Comparison of ENCODE assay signal across 13 cellular contexts in genomic region chr15:85764649-85765277, GRCh38. TPM values are rescaled to one million over a fixed set of nuclear protein-coding genes. Genes with fewer than 3 reads are reported as not detected.
DNase-seq lines count a peak whose midpoint lies in the region; ATAC-seq and TF ChIP-seq lines count a peak whose summit lies in the region.
"Had no signal": no experiment of that assay in that cellular context is flagged by ENCODE, and none has a peak within 500 bp of the region (broad histone marks: within the 10 kb centered on the region; RNA-seq: fewer than 3 reads in every experiment).

No MANE protein-coding gene starts in this region.

- H3K4me3 Mint-ChIP-seq in nephron: no peak overlapping the region
- H3K4me3 Mint-ChIP-seq in natural killer cell treated with Interleukin-12 subunit alpha and Interleukin-12 subunit beta and Interleukin-15 and Interleukin-18, amount 100 ng/mL, for 72 hours: no peak overlapping the region
- H3K4me3 Mint-ChIP-seq: activated naive CD4-positive, alpha-beta T cell treated with anti-CD3 and anti-CD28 coated beads, Interleukin-2, amount 50 U/mL, for 24 hours had no signal

- no peak overlapping the region for H3K4me3 ChIP-seq in epithelial cell of esophagus (ENCODE audit: low read length)

- no peak for ATAC-seq in GM18873 (IDR thresholded peaks at IDR 0.05; ENCODE audit: low FRiP score, unreplicated experiment)
- no peak for ATAC-seq in natural killer cell treated with Interleukin-12 subunit alpha and Interleukin-12 subunit beta and Interleukin-15 and Interleukin-18, amount 100 ng/mL, for 72 hours
- ATAC-seq: HCT116 had no signal

- peaks cover 16% of the 10 kb centered on the region for H3K36me3 Mint-ChIP-seq in nephron (ENCODE audit: low read depth)
- H3K36me3 Mint-ChIP-seq in natural killer cell treated with Interleukin-12 subunit alpha and Interleukin-12 subunit beta and Interleukin-15 and Interleukin-18, amount 100 ng/mL, for 72 hours: no peaks in the 10 kb centered on the region

- H3K9me3 Mint-ChIP-seq in nephron: no peaks in the 10 kb centered on the region
- H3K9me3 Mint-ChIP-seq in natural killer cell treated with Interleukin-12 subunit alpha and Interleukin-12 subunit beta and Interleukin-15 and Interleukin-18, amount 100 ng/mL, for 72 hours: no peaks in the 10 kb centered on the region
- H3K9me3 Mint-ChIP-seq: activated naive CD4-positive, alpha-beta T cell treated with anti-CD3 and anti-CD28 coated beads, Interleukin-2, amount 50 U/mL, for 24 hours had no signal

- peak; percentile 65 for DNase-seq in AG20443 (ENCODE audit: low spot score)
- DNase-seq in LHCN-M2 (ENCODE audit: low read depth): peak; percentile 51
- peak; percentile 16 for DNase-seq in epithelial cell of esophagus (ENCODE audit: low read depth)
- no peak for DNase-seq in glomerular visceral epithelial cell (ENCODE audit: extremely low spot score)
- DNase-seq in hippocampal formation (lab: John Stamatoyannopoulos, UW): no peak
- DNase-seq in natural killer cell treated with Interleukin-12 subunit alpha and Interleukin-12 subunit beta and Interleukin-15 and Interleukin-18, amount 100 ng/mL, for 72 hours (ENCODE audit: low spot score): no peak
- DNase-seq: NCI-H2081; SIG-M5; stimulated activated CD4-positive, alpha-beta T cell treated with anti-CD3 and anti-CD28 coated beads, Interleukin-15, amount 100 ng/mL, for 24 hours had no signal

- H3K27ac Mint-ChIP-seq in nephron: peak overlapping the region in 2 of 3 experiments; percentile 61 to 71
- H3K27ac Mint-ChIP-seq in natural killer cell treated with Interleukin-12 subunit alpha and Interleukin-12 subunit beta and Interleukin-15 and Interleukin-18, amount 100 ng/mL, for 72 hours: no peak overlapping the region
- H3K27ac Mint-ChIP-seq: activated naive CD4-positive, alpha-beta T cell treated with anti-CD3 and anti-CD28 coated beads, Interleukin-2, amount 50 U/mL, for 24 hours had no signal

- peaks cover 45% of the 10 kb centered on the region for H3K4me1 Mint-ChIP-seq in nephron
- peaks cover 0 to 3% of the 10 kb centered on the region in 2 donors for H3K4me1 Mint-ChIP-seq in natural killer cell treated with Interleukin-12 subunit alpha and Interleukin-12 subunit beta and Interleukin-15 and Interleukin-18, amount 100 ng/mL, for 72 hours (ENCODE audit: low read depth in 2 of 2)

- TF ChIP-seq CTCF in epithelial cell of esophagus (IDR thresholded peaks at IDR 0.05; ENCODE audit: insufficient read depth, low read depth, low read length, missing control alignments) (no peak), nephron (IDR thresholded peaks at IDR 0.05; ENCODE audit: unreplicated experiment in 3 of 3) (no peak)

- no peaks in the 10 kb centered on the region for H3K27me3 Mint-ChIP-seq in nephron (ENCODE audit: low read depth)
- no peaks in the 10 kb centered on the region for H3K27me3 Mint-ChIP-seq in natural killer cell treated with Interleukin-12 subunit alpha and Interleukin-12 subunit beta and Interleukin-15 and Interleukin-18, amount 100 ng/mL, for 72 hours
- H3K27me3 Mint-ChIP-seq: activated naive CD4-positive, alpha-beta T cell treated with anti-CD3 and anti-CD28 coated beads, Interleukin-2, amount 50 U/mL, for 24 hours had no signal

RNA-seq across cellular contexts. Expression of gene KLHL25, which starts 30.0 kb away (rescaled TPM):
- total RNA-seq in LHCN-M2 (2014; rRNA removed): 4.1 and 5.2 TPM in 2 replicates
- 3.1 TPM for polyA plus RNA-seq in LHCN-M2 (2012)
- total RNA-seq in natural killer cell treated with Interleukin-12 subunit alpha and Interleukin-12 subunit beta and Interleukin-15 and Interleukin-18, amount 100 ng/mL, for 72 hours: 1 to 10 TPM; 4.7 to 8.5 TPM

Comparison
In these comparisons a context has a peak if more than half of its experiments do, and no peak if none do; other contexts are left out.
1. DNase-seq: peak in AG20443 (single experiment), LHCN-M2 (single experiment) and epithelial cell of esophagus (single experiment); none in glomerular visceral epithelial cell (single experiment), hippocampal formation (0 of 2) and natural killer cell treated with Interleukin-12 subunit alpha and Interleukin-12 subunit beta and Interleukin-15 and Interleukin-18, amount 100 ng/mL, for 72 hours (single experiment).
2. H3K27ac Mint-ChIP-seq: peak in nephron (2 of 3); none in natural killer cell treated with Interleukin-12 subunit alpha and Interleukin-12 subunit beta and Interleukin-15 and Interleukin-18, amount 100 ng/mL, for 72 hours (0 of 2).